23 cellular contexts compared by ENCODE assay signal in the genomic region with DNA sequence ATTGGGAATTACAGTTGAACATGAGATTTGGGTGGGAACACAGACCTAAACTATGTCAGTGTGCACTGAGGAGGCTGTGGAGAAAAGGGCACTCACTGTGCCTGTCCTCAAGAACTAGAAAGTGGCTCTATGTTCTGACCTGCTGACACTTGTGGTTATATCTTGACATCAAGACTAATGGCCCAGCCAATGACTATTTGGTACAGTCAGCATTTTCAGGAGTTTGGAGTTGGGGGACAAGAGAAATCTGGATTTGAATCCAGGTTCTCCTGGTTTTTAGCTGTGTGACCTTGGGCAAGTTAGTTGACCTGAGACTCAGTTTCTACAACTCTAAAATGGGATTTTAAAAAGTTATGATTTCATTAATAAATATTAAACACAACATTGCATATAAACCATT.
DNase-seq lines count a peak whose midpoint lies in the region; ATAC-seq, FAIRE-seq and TF ChIP-seq lines count a peak whose summit lies in the region.
"Had no signal": no experiment of that assay in that cellular context is flagged by ENCODE, and none has a peak within 500 bp of the region (broad histone marks: within the 10 kb centered on the region; RNA-seq: fewer than 3 reads in every experiment).

No MANE protein-coding gene starts in this region.

- H3K36me3 ChIP-seq in IMR-90 (ENCODE audit: control insufficient read depth, insufficient read depth, low read length), result no peaks in the 10 kb centered on the region
- H3K36me3 ChIP-seq in K562 (ENCODE audit: control insufficient read depth, insufficient read depth, low read length), result no peaks in the 10 kb centered on the region
- H3K36me3 ChIP-seq: BLaER1 treated with 17β-estradiol and CSF1 and Interleukin-3, amounts not matched to agents 10 nM and 100 nM had no signal

- H4K20me1 ChIP-seq in IMR-90 (ENCODE audit: insufficient read depth, low read length) (no peaks in the 10 kb centered on the region), K562 (replicated peaks; ENCODE audit: control insufficient read depth, insufficient read depth, low read length) (no peaks in the 10 kb centered on the region)
- H4K20me1 ChIP-seq: BLaER1 treated with 17β-estradiol and CSF1 and Interleukin-3, amounts not matched to agents 10 nM and 100 nM had no signal

- TF ChIP-seq RAD21 in A549 (conservative IDR thresholded peaks at IDR 0.05 in 1 of 2, IDR thresholded peaks at IDR 0.05 in 1 of 2), result no peak
- no peak for TF ChIP-seq RAD21 in IMR-90 (IDR thresholded peaks at IDR 0.05; ENCODE audit: low read length)
- TF ChIP-seq RAD21 in K562 (CRISPR knock-in tag; conservative IDR thresholded peaks at IDR 0.05 in 1 of 2, IDR thresholded peaks at IDR 0.05 in 1 of 2), result no peak

- TF ChIP-seq CTCF in A549 (IDR thresholded peaks at IDR 0.05) (no peak), IMR-90 (conservative IDR thresholded peaks at IDR 0.05; ENCODE audit: low read depth, low read length) (no peak), K562 (IDR thresholded peaks at IDR 0.05 in 2 of 3, conservative IDR thresholded peaks at IDR 0.05 in 1 of 3; ENCODE audit: insufficient read depth in 2 of 3, low read depth in 1 of 3, low read length in 3 of 3) (no peak)

- POLR2A ChIA-PET in A549 (lab: Yijun Ruan, JAX) (no interaction called here), IMR-90 (lab: Charles Lee; ENCODE audit: unreplicated experiment) (no interaction called here), K562 (lab: Yijun Ruan, JAX) (no interaction called here)

- no peak overlapping the region for H2BK5ac ChIP-seq in IMR-90 (ENCODE audit: low read depth, low read length, poor library complexity, severe bottlenecking)

- no peak overlapping the region for H2AK5ac ChIP-seq in IMR-90 (ENCODE audit: low read depth, low read length)

- H3K14ac ChIP-seq in IMR-90 (replicated peaks; ENCODE audit: low read depth, low read length), result no peak overlapping the region

- H3K4me3 ChIP-seq in A549 (no peak overlapping the region), IMR-90 (ENCODE audit: insufficient read depth, low read depth, low read length) (no peak overlapping the region), K562 (no peak overlapping the region)
- H3K4me3 ChIP-seq: BLaER1 treated with 17β-estradiol and CSF1 and Interleukin-3, amounts not matched to agents 10 nM and 100 nM; GM12878 had no signal

- H3K9me1 ChIP-seq in IMR-90 (ENCODE audit: insufficient read depth, low read length), result no peaks in the 10 kb centered on the region
- no peaks in the 10 kb centered on the region for H3K9me1 ChIP-seq in K562 (ENCODE audit: control insufficient read depth, insufficient read depth, low read length)

- dilution Hi-C loops in IMR-90 (cut with HindIII; ENCODE audit: low sequenced_read_pairs, unreplicated experiment), result no loop called here

- H2AK9ac ChIP-seq in IMR-90 (replicated peaks; ENCODE audit: low read depth, low read length, poor library complexity), result no peak overlapping the region

- no peak for ATAC-seq in A549
- ATAC-seq in IMR-90 (ENCODE audit: low read depth), result no peak
- no peak for ATAC-seq in K562
- ATAC-seq: CD8-positive, alpha-beta T cell; GM12878 had no signal

- H2BK15ac ChIP-seq in IMR-90 (ENCODE audit: low read depth, low read length), result no peak overlapping the region

- H4K5ac ChIP-seq in IMR-90 (ENCODE audit: low read depth, low read length), result no peak overlapping the region

- H2BK20ac ChIP-seq in IMR-90 (ENCODE audit: low read depth, low read length), result no peak overlapping the region

- CTCF ChIA-PET in A549 (lab: Yijun Ruan, JAX) (interaction anchor here (1.2 kb wide), 1 partner anchor 17 kb away, joined by 3 read pairs; no protein-coding TSS in a partner anchor), IMR-90 (lab: Yijun Ruan, JAX) (no interaction called here), K562 (lab: Yijun Ruan, JAX; ENCODE audit: low intra/inter-chr PET ratio) (no interaction called here)

- no peaks in the 10 kb centered on the region for H3K9me3 ChIP-seq in A549
- no peaks in the 10 kb centered on the region for H3K9me3 ChIP-seq in IMR-90 (ENCODE audit: control insufficient read depth, insufficient read depth, low read length)
- H3K9me3 ChIP-seq in K562 (replicated peaks; ENCODE audit: control insufficient read depth, insufficient read depth, low read depth, low read length), result no peaks in the 10 kb centered on the region

- DNase-seq in A549 (ENCODE audit: low read depth in 1 of 2, low spot score in 1 of 2), result no peak
- DNase-seq in IMR-90, result no peak
- DNase-seq in K562 (ENCODE audit: extremely low read depth in 1 of 4, low spot score in 3 of 4), result no peak
- DNase-seq in NCI-H1436 treated with DMSO at 0.1 percent for 48 hours (lab: John Stamatoyannopoulos, UW), result no peak
- no peak for DNase-seq in NCI-H128 (lab: John Stamatoyannopoulos, UW; ENCODE audit: unreplicated experiment)
- DNase-seq: 8988T; AML-193; CD4-positive, alpha-beta T cell; CD8-positive, alpha-beta T cell; COR-L47; DMS 273 treated with DMSO at 0.1 percent for 48 hours; DMS153; DMS53; DMS79; DND-41; EL; GDM1 had no signal

- FAIRE-seq in A549 (lab: Jason Lieb, UNC), result no peak
- no peak for FAIRE-seq in K562 (lab: Jason Lieb, UNC)
- FAIRE-seq: A204.1, GM12878, GM12892, GM18507 had no signal

- no peak overlapping the region for H3K4ac ChIP-seq in IMR-90 (ENCODE audit: low read depth, low read length)

- H3K56ac ChIP-seq in IMR-90 (ENCODE audit: extremely low read depth, insufficient read depth, low read length), result no peak overlapping the region

- no peak overlapping the region for H4K8ac ChIP-seq in IMR-90 (ENCODE audit: low read depth in 2 of 2, low read length in 2 of 2)

- TF ChIP-seq POLR2A in A549 (IDR thresholded peaks at IDR 0.05; ENCODE audit: low read length) (no peak), IMR-90 (IDR thresholded peaks at IDR 0.05; ENCODE audit: low read depth, low read length) (no peak), K562 (conservative IDR thresholded peaks at IDR 0.05) (no peak)

- H3K9ac ChIP-seq in IMR-90 (ENCODE audit: low read depth, low read length) (no peak overlapping the region), K562 (ENCODE audit: insufficient read depth in 1 of 2, low read depth in 2 of 2, low read length in 2 of 2) (no peak overlapping the region)
- H3K9ac ChIP-seq: BLaER1 treated with 17β-estradiol and CSF1 and Interleukin-3, amounts not matched to agents 10 nM and 100 nM had no signal

- H4K91ac ChIP-seq in IMR-90 (ENCODE audit: insufficient read depth, low read depth, low read length), result no peak overlapping the region

- H3K27me3 ChIP-seq in IMR-90 (ENCODE audit: control insufficient read depth, insufficient read depth, low read length) (peaks cover 2% of the 10 kb centered on the region), K562 (ENCODE audit: control insufficient read depth in 2 of 2, insufficient read depth in 2 of 2, low read length in 2 of 2) (no peaks in the 10 kb centered on the region)
- H3K27me3 ChIP-seq: BLaER1 treated with 17β-estradiol and CSF1 and Interleukin-3, amounts not matched to agents 10 nM and 100 nM had no signal

- H3K79me1 ChIP-seq in IMR-90 (ENCODE audit: low read depth in 1 of 2, low read length in 2 of 2), result no peaks in the 10 kb centered on the region

- H3K18ac ChIP-seq in IMR-90 (ENCODE audit: low read depth, low read length), result no peak overlapping the region

- H3K79me2 ChIP-seq in K562 (ENCODE audit: control insufficient read depth, insufficient read depth, low read length), result no peaks in the 10 kb centered on the region

- H2AFZ ChIP-seq in IMR-90 (replicated peaks; ENCODE audit: low read length, poor library complexity) (no peak overlapping the region), K562 (ENCODE audit: low read depth, low read length) (no peak overlapping the region)

- H3K23ac ChIP-seq in IMR-90 (ENCODE audit: low read depth, low read length), result no peak overlapping the region

- H3K4me1 ChIP-seq in A549 (no peaks in the 10 kb centered on the region), IMR-90 (ENCODE audit: control insufficient read depth, insufficient read depth, low read length) (no peaks in the 10 kb centered on the region), K562 (replicated peaks in 1 of 2; ENCODE audit: control insufficient read depth in 2 of 2, insufficient read depth in 2 of 2, low read length in 2 of 2) (no peaks in the 10 kb centered on the region)

- H3K27ac ChIP-seq in A549 (no peak overlapping the region), IMR-90 (ENCODE audit: insufficient read depth, low read length) (no peak overlapping the region), K562 (ENCODE audit: extremely low read depth, low read depth, low read length) (no peak overlapping the region)
- H3K27ac ChIP-seq: BLaER1 treated with 17β-estradiol and CSF1 and Interleukin-3, amounts not matched to agents 10 nM and 100 nM; C4-2B had no signal

- TF ChIP-seq EP300 in A549 (IDR thresholded peaks at IDR 0.05) (no peak), K562 (IDR thresholded peaks at IDR 0.05; ENCODE audit: low read length) (no peak)

- no peak overlapping the region for H2BK120ac ChIP-seq in IMR-90 (ENCODE audit: low read depth, low read length)

- in situ Hi-C loops in IMR-90 (cut with MboI; ENCODE audit: low sequenced_read_pairs), result no loop called here
- in situ Hi-C loops in K562 (cut with MboI), result no loop called here

- BruUV-seq in IMR-90 (replicated peaks; lab: Mats Ljungman, UMichigan) (no TSS peak), K562 (replicated peaks; lab: Mats Ljungman, UMichigan) (no TSS peak)

- intact Hi-C loops in IMR-90 (cut with micrococcal nuclease), result no loop called here
- intact Hi-C loops in K562 (cut with micrococcal nuclease), result no loop called here

- H3K4me2 ChIP-seq in A549 (no peak overlapping the region), IMR-90 (ENCODE audit: low read depth, low read length) (no peak overlapping the region), K562 (ENCODE audit: insufficient read depth, low read length) (no peak overlapping the region)
- H3K4me2 ChIP-seq: BLaER1 treated with 17β-estradiol and CSF1 and Interleukin-3, amounts not matched to agents 10 nM and 100 nM had no signal

TF ChIP-seq in A549, 52 proteins besides CTCF, POLR2A, EP300 and RAD21 (continues in another document):
- TF ChIP-seq ESRRA (IDR thresholded peaks at IDR 0.05; ENCODE audit: borderline replicate concordance, low read length) (no peak), CHD4 (IDR thresholded peaks at IDR 0.05; ENCODE audit: borderline replicate concordance) (no peak), TFCP2L1 (CRISPR knock-in tag; IDR thresholded peaks at IDR 0.05) (no peak), MAFK (IDR thresholded peaks at IDR 0.05; ENCODE audit: partially characterized antibody) (peak; percentile 56)

TF ChIP-seq in K562, 482 proteins besides CTCF, POLR2A, EP300 and RAD21 (continues in another document):
- TF ChIP-seq ZC3H8 (IDR thresholded peaks at IDR 0.05), result no peak
- no peak for TF ChIP-seq TEAD4 (IDR thresholded peaks at IDR 0.05; ENCODE audit: low read length)
- no peak for TF ChIP-seq TEAD4 (CRISPR knock-in tag; IDR thresholded peaks at IDR 0.05; ENCODE audit: borderline replicate concordance)
- no peak for TF ChIP-seq ZSCAN32 (CRISPR knock-in tag; IDR thresholded peaks at IDR 0.05)
- TF ChIP-seq FOXA3 (CRISPR knock-in tag; conservative IDR thresholded peaks at IDR 0.05 in 1 of 2, IDR thresholded peaks at IDR 0.05 in 1 of 2), result no peak
- TF ChIP-seq MAFF (IDR thresholded peaks at IDR 0.05; ENCODE audit: low read length), result peak; percentile 27
